ENCODE assay signal across 10 cellular contexts in the genomic region with DNA sequence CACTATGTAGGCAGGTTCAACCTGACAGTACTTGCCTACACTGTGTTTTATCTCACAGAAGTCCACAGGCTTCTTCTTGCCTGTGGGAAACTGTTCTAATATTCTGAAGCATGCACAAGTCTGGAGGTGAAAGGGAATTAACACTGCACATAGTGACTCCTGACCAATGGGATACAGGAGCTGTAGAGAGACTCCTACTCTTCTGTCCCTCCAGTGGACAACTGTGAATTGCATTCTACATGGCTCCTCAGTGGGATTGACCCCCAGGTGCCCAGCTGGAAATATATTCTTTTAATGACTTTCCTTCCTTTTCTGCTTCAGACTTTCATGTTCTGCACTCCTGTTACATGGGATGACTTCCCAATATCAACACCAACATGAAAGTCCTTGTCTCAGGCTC. TPM values are rescaled to one million over a fixed set of nuclear protein-coding genes. Genes with fewer than 3 reads are reported as not detected.
DNase-seq lines count a peak whose midpoint lies in the region; ATAC-seq and TF ChIP-seq lines count a peak whose summit lies in the region.
"Had no signal": no experiment of that assay in that cellular context is flagged by ENCODE, and none has a peak within 500 bp of the region (broad histone marks: within the 10 kb centered on the region; RNA-seq: fewer than 3 reads in every experiment).

No MANE protein-coding gene starts in this region.

- H3K4me1 ChIP-seq in liver (ENCODE audit: control insufficient read depth in 4 of 4, insufficient read depth in 4 of 4, low read length in 3 of 4) = peaks cover 0 to 2% (median 0%) of the 10 kb centered on the region in 4 donors

- DNase-seq in DMS53 treated with DMSO at 0.1 percent for 48 hours (lab: John Stamatoyannopoulos, UW; ENCODE audit: unreplicated experiment) (peak; percentile 25), T-helper 17 cell (no peak), 8988T (no peak), NCI-H1436 treated with DMSO at 0.1 percent for 48 hours (lab: John Stamatoyannopoulos, UW) (no peak), NCI-H2196 treated with DMSO at 0.1 percent for 48 hours (lab: John Stamatoyannopoulos, UW; ENCODE audit: unreplicated experiment) (no peak)
- no peak for DNase-seq in activated T-helper 2 cell treated with anti-CD3 and anti-CD28 coated beads, Interferon-gamma antibody, Interleukin-2, Interleukin-4, amounts not matched to agents 10 μg/mL and 5 μg/mL and 100 μg/mL, durations not matched to agents 14 hours and 24 hours and 36 hours (ENCODE audit: low spot score)
- DNase-seq: activated T-cell treated with anti-CD3 and anti-CD28 coated beads, Interleukin-2, amount 50 U/mL, for 72 hours; natural killer cell had no signal

- intact Hi-C loops in activated T-helper 2 cell treated with anti-CD3 and anti-CD28 coated beads, Interferon-gamma antibody, Interleukin-2, Interleukin-4, amounts not matched to agents 10 μg/mL and 5 μg/mL and 100 μg/mL, durations not matched to agents 14 hours and 24 hours and 36 hours (cut with micrococcal nuclease) = no loop called here

- peak; percentile 29 to 68 for TF ChIP-seq RAD21 in liver (IDR thresholded peaks at IDR 0.05)

- H3K27ac ChIP-seq in liver (ENCODE audit: low read depth in 1 of 2, low read length in 2 of 2) = no peak overlapping the region

- no peak overlapping the region for H3K9ac ChIP-seq in liver (ENCODE audit: low read depth in 1 of 2, low read length in 2 of 2)

- no peaks in the 10 kb centered on the region for H3K36me3 ChIP-seq in liver (ENCODE audit: control insufficient read depth in 4 of 4, insufficient read depth in 3 of 4, low read depth in 1 of 4, low read length in 3 of 4)

- no peaks in the 10 kb centered on the region for H3K9me3 Mint-ChIP-seq in activated T-helper 2 cell treated with anti-CD3 and anti-CD28 coated beads, Interferon-gamma antibody, Interleukin-2, Interleukin-4, amounts not matched to agents 10 μg/mL and 5 μg/mL and 100 μg/mL, durations not matched to agents 14 hours and 24 hours and 36 hours
- H3K9me3 Mint-ChIP-seq: activated T-cell treated with anti-CD3 and anti-CD28 coated beads, Interleukin-2, amount 50 U/mL, for 72 hours; natural killer cell had no signal

- no peak overlapping the region for H3K4me3 Mint-ChIP-seq in T-helper 17 cell
- H3K4me3 Mint-ChIP-seq in activated T-helper 2 cell treated with anti-CD3 and anti-CD28 coated beads, Interferon-gamma antibody, Interleukin-2, Interleukin-4, amounts not matched to agents 10 μg/mL and 5 μg/mL and 100 μg/mL, durations not matched to agents 14 hours and 24 hours and 36 hours (ENCODE audit: low read depth) = no peak overlapping the region
- H3K4me3 Mint-ChIP-seq: natural killer cell had no signal

- no peaks in the 10 kb centered on the region for H3K36me3 Mint-ChIP-seq in T-helper 17 cell (ENCODE audit: low read depth)
- no peaks in the 10 kb centered on the region for H3K36me3 Mint-ChIP-seq in activated T-helper 2 cell treated with anti-CD3 and anti-CD28 coated beads, Interferon-gamma antibody, Interleukin-2, Interleukin-4, amounts not matched to agents 10 μg/mL and 5 μg/mL and 100 μg/mL, durations not matched to agents 14 hours and 24 hours and 36 hours (ENCODE audit: low read depth)
- H3K36me3 Mint-ChIP-seq: natural killer cell had no signal

- peaks cover 2% of the 10 kb centered on the region for H3K4me1 Mint-ChIP-seq in T-helper 17 cell
- H3K4me1 Mint-ChIP-seq in activated T-helper 2 cell treated with anti-CD3 and anti-CD28 coated beads, Interferon-gamma antibody, Interleukin-2, Interleukin-4, amounts not matched to agents 10 μg/mL and 5 μg/mL and 100 μg/mL, durations not matched to agents 14 hours and 24 hours and 36 hours (ENCODE audit: low read depth) = peaks cover 2% of the 10 kb centered on the region
- H3K4me1 Mint-ChIP-seq: natural killer cell had no signal

- H3K9me3 ChIP-seq in T-helper 17 cell (ENCODE audit: control insufficient read depth, low read length, poor library complexity, severe bottlenecking) (no peaks in the 10 kb centered on the region), liver (ENCODE audit: control insufficient read depth in 4 of 4, low read length in 3 of 4) (no peaks in the 10 kb centered on the region)

- H3K27ac Mint-ChIP-seq in T-helper 17 cell = no peak overlapping the region
- no peak overlapping the region for H3K27ac Mint-ChIP-seq in activated T-helper 2 cell treated with anti-CD3 and anti-CD28 coated beads, Interferon-gamma antibody, Interleukin-2, Interleukin-4, amounts not matched to agents 10 μg/mL and 5 μg/mL and 100 μg/mL, durations not matched to agents 14 hours and 24 hours and 36 hours
- H3K27ac Mint-ChIP-seq: activated T-cell treated with anti-CD3 and anti-CD28 coated beads, Interleukin-2, amount 50 U/mL, for 72 hours; natural killer cell had no signal

- peaks cover 4% of the 10 kb centered on the region for H3K27me3 Mint-ChIP-seq in T-helper 17 cell
- peaks cover 2% of the 10 kb centered on the region for H3K27me3 Mint-ChIP-seq in activated T-helper 2 cell treated with anti-CD3 and anti-CD28 coated beads, Interferon-gamma antibody, Interleukin-2, Interleukin-4, amounts not matched to agents 10 μg/mL and 5 μg/mL and 100 μg/mL, durations not matched to agents 14 hours and 24 hours and 36 hours (ENCODE audit: low read depth)

- H3K27me3 ChIP-seq in liver (ENCODE audit: control insufficient read depth in 4 of 4, insufficient read depth in 4 of 4, low read length in 3 of 4) = no peaks in the 10 kb centered on the region

- peak; percentile 38 for TF ChIP-seq CTCF in liver (IDR thresholded peaks at IDR 0.05; ENCODE audit: low read depth, low read length, missing input control)

- peak; percentile 57 for ATAC-seq in HG02759 (IDR thresholded peaks at IDR 0.05; ENCODE audit: unreplicated experiment)
- ATAC-seq in T-helper 17 cell = peak; percentile 61

- no peak overlapping the region for H3K4me3 ChIP-seq in liver (ENCODE audit: low read depth in 1 of 3, low read length in 3 of 3)

TF ChIP-seq in liver, 16 proteins besides CTCF, POLR2A, EP300 and RAD21 (continues in another document):
- TF ChIP-seq, protein P1, sequence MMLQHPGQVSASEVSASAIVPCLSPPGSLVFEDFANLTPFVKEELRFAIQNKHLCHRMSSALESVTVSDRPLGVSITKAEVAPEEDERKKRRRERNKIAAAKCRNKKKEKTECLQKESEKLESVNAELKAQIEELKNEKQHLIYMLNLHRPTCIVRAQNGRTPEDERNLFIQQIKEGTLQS (IDR thresholded peaks at IDR 0.05) = no peak
- TF ChIP-seq RXRA (IDR thresholded peaks at IDR 0.05) (no peak), GABPA (IDR thresholded peaks at IDR 0.05 in 1 of 2, conservative IDR thresholded peaks at IDR 0.05 in 1 of 2) (no peak), JUND (IDR thresholded peaks at IDR 0.05) (no peak), NR2F2 (IDR thresholded peaks at IDR 0.05) (no peak), YY1 (IDR thresholded peaks at IDR 0.05) (no peak), HNF4G (IDR thresholded peaks at IDR 0.05) (no peak), FOXA2 (IDR thresholded peaks at IDR 0.05) (no peak), EGR1 (IDR thresholded peaks at IDR 0.05; ENCODE audit: low read depth in 2 of 2) (no peak), FOXA1 (IDR thresholded peaks at IDR 0.05) (no peak), HNF4A (conservative IDR thresholded peaks at IDR 0.05) (no peak), SP1 (IDR thresholded peaks at IDR 0.05) (no peak), TAF1 (conservative IDR thresholded peaks at IDR 0.05) (no peak)
- TF ChIP-seq, protein P2, sequence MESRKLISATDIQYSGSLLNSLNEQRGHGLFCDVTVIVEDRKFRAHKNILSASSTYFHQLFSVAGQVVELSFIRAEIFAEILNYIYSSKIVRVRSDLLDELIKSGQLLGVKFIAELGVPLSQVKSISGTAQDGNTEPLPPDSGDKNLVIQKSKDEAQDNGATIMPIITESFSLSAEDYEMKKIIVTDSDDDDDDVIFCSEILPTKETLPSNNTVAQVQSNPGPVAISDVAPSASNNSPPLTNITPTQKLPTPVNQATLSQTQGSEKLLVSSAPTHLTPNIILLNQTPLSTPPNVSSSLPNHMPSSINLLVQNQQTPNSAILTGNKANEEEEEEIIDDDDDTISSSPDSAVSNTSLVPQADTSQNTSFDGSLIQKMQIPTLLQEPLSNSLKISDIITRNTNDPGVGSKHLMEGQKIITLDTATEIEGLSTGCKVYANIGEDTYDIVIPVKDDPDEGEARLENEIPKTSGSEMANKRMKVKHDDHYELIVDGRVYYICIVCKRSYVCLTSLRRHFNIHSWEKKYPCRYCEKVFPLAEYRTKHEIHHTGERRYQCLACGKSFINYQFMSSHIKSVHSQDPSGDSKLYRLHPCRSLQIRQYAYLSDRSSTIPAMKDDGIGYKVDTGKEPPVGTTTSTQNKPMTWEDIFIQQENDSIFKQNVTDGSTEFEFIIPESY (IDR thresholded peaks at IDR 0.05) = no peak
- TF ChIP-seq, protein P3, sequence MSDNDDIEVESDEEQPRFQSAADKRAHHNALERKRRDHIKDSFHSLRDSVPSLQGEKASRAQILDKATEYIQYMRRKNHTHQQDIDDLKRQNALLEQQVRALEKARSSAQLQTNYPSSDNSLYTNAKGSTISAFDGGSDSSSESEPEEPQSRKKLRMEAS (IDR thresholded peaks at IDR 0.05) = no peak

RNA-seq across cellular contexts. Expression of a gene that starts 8.2 kb away (rescaled TPM):
- 10 to 100 TPM; 14.4 to 16.5 TPM for total RNA-seq in T-helper 17 cell
- 10 to 100 TPM; 24.7 to 32.2 TPM for total RNA-seq in liver
- 10 to 100 TPM; 11.9 to 36.3 TPM for polyA plus RNA-seq in liver
- 26.2 and 29.8 TPM in 2 replicates for total RNA-seq in activated T-helper 2 cell treated with anti-CD3 and anti-CD28 coated beads, Interferon-gamma antibody, Interleukin-2, Interleukin-4, amounts not matched to agents 10 μg/mL and 5 μg/mL and 100 μg/mL, durations not matched to agents 14 hours and 24 hours and 36 hours

RNA-seq across cellular contexts. Expression of a gene that starts 57.3 kb away (rescaled TPM):
- total RNA-seq in T-helper 17 cell = 1 to 10 TPM in 1 of 2 donors, under 1 TPM in 1; 0.37 to 1.4 TPM
- total RNA-seq in liver = 1 to 10 TPM; 1.0 to 1.2 TPM
- polyA plus RNA-seq in liver = under 1 TPM; 0.17 to 0.20 TPM
- 0.07 and 0.21 TPM in 2 replicates for total RNA-seq in activated T-helper 2 cell treated with anti-CD3 and anti-CD28 coated beads, Interferon-gamma antibody, Interleukin-2, Interleukin-4, amounts not matched to agents 10 μg/mL and 5 μg/mL and 100 μg/mL, durations not matched to agents 14 hours and 24 hours and 36 hours
